ENCODE assay signal across 17 cellular contexts in genomic region chr3:174821477-174821876, GRCh38. TPM values are rescaled to one million over a fixed set of nuclear protein-coding genes. Genes with fewer than 3 reads are reported as not detected.
DNase-seq lines count a peak whose midpoint lies in the region; ATAC-seq, FAIRE-seq and TF ChIP-seq lines count a peak whose summit lies in the region.
"Had no signal": no experiment of that assay in that cellular context is flagged by ENCODE, and none has a peak within 500 bp of the region (broad histone marks: within the 10 kb centered on the region; RNA-seq: fewer than 3 reads in every experiment).

No MANE protein-coding gene starts in this region.

- H3K4me2 ChIP-seq in hepatocyte = no peak overlapping the region
- H3K4me2 ChIP-seq: PC-9 had no signal

- no peaks in the 10 kb centered on the region for H3K9me2 ChIP-seq in hepatocyte (replicated peaks; ENCODE audit: insufficient read depth)

- H2AFZ ChIP-seq in hepatocyte = no peak overlapping the region
- H2AFZ ChIP-seq: PC-9 had no signal

- no peak for FAIRE-seq in RCC 7860 (lab: Jason Lieb, UNC)

- no peak for TF ChIP-seq CTCF in hepatocyte (IDR thresholded peaks at IDR 0.05; ENCODE audit: poor library complexity)
- TF ChIP-seq CTCF in stomach (IDR thresholded peaks at IDR 0.05) = no peak

- H3K27me3 ChIP-seq in hepatocyte (no peaks in the 10 kb centered on the region), stomach (no peaks in the 10 kb centered on the region)
- H3K27me3 ChIP-seq: colonic mucosa, ovary, uterus had no signal

- H3K27ac ChIP-seq in hepatocyte (no peak overlapping the region), stomach (no peak overlapping the region)
- H3K27ac ChIP-seq: colonic mucosa, epithelial cell of prostate, ovary, PC-9, uterus had no signal

- DNase-seq in left ventricle myocardium superior (no peak), cardiac septum (ENCODE audit: low spot score) (no peak), hepatocyte (ENCODE audit: low spot score) (peak; percentile 24), RCC 7860 (ENCODE audit: low spot score) (no peak), stomach (no peak), NCI-H2227 (lab: John Stamatoyannopoulos, UW; ENCODE audit: unreplicated experiment) (no peak)
- DNase-seq in activated effector memory CD4-positive, alpha-beta T cell treated with anti-CD3 and anti-CD28 coated beads, Interleukin-2, amount 50 U/mL, for 16 hours = no peak
- DNase-seq: colonic mucosa; ovary; PC-9; stimulated activated naive CD4-positive, alpha-beta T cell treated with Interleukin-2 at 50 U/mL for 16 hours; uterus had no signal

- H3K79me2 ChIP-seq in hepatocyte = no peaks in the 10 kb centered on the region

- H3K9me3 ChIP-seq in hepatocyte (ENCODE audit: low read depth) = peaks cover 3% of the 10 kb centered on the region
- no peaks in the 10 kb centered on the region for H3K9me3 ChIP-seq in stomach
- H3K9me3 ChIP-seq: colonic mucosa, ovary, uterus had no signal

- H4K20me1 ChIP-seq in hepatocyte (ENCODE audit: insufficient read depth, poor library complexity, severe bottlenecking) = no peaks in the 10 kb centered on the region

- ATAC-seq in left ventricle myocardium superior = peak; percentile 63
- ATAC-seq in SK-N-SH treated with all-trans-retinoic acid at 6 μM for 48 hours = no peak

- H3K4me1 ChIP-seq in hepatocyte (ENCODE audit: insufficient read depth) (no peaks in the 10 kb centered on the region), stomach (peaks cover 0 to 12% (median 0%) of the 10 kb centered on the region in 4 donors)
- H3K4me1 ChIP-seq: colonic mucosa, uterus had no signal

- TF ChIP-seq EP300 in stomach (IDR thresholded peaks at IDR 0.05) = no peak

- H3K4me3 ChIP-seq in hepatocyte (no peak overlapping the region), stomach (no peak overlapping the region)
- H3K4me3 ChIP-seq: colonic mucosa, ovary, PC-9, uterus had no signal

- intact Hi-C loops in left ventricle myocardium superior (cut with micrococcal nuclease) (loop anchor here (5.0 kb wide), 1 partner anchor 364 kb away; no protein-coding TSS in a partner anchor), cardiac septum (cut with DNase I) (no loop called here), stomach (cut with DNase I; ENCODE audit: low total_unique reads) (no loop called here)

- H3K36me3 ChIP-seq in hepatocyte (replicated peaks; ENCODE audit: insufficient read depth, low read depth) (no peaks in the 10 kb centered on the region), stomach (no peaks in the 10 kb centered on the region)
- H3K36me3 ChIP-seq: colonic mucosa, ovary, uterus had no signal

- TF ChIP-seq POLR2A in stomach (IDR thresholded peaks at IDR 0.05) = no peak

TF ChIP-seq in SK-N-SH treated with all-trans-retinoic acid at 6 μM for 48 hours, 23 proteins besides CTCF, POLR2A, EP300 and RAD21:
- TF ChIP-seq ZNF565 (CRISPR knock-in tag; conservative IDR thresholded peaks at IDR 0.05; ENCODE audit: low read depth) (no peak), TCF4 (CRISPR knock-in tag; IDR thresholded peaks at IDR 0.05; ENCODE audit: borderline replicate concordance) (peak; percentile 34; the same call in 1 of the 2 replicates)
TF ChIP-seq in SK-N-SH treated with all-trans-retinoic acid at 6 μM for 48 hours: peak in this region for 1.

RNA-seq across cellular contexts. Expression of gene NAALADL2, which starts 37.7 kb away (rescaled TPM):
- 3.1 TPM for total RNA-seq in left ventricle myocardium superior
- 10.4 TPM for total RNA-seq in cardiac septum
- 15.3 and 16.7 TPM in 2 replicates for total RNA-seq in hepatocyte
- 3.4 and 11.3 TPM in 2 replicates for polyA plus RNA-seq in hepatocyte
- 10 to 100 TPM in 3 of 5 donors, 1 to 10 TPM in 2; 1.7 to 43.7 (median 13.4) TPM for total RNA-seq in stomach
- polyA plus RNA-seq in stomach = 1 to 10 TPM in 2 of 3 donors, under 1 TPM in 1; 0.58 to 1.9 (median 1.8) TPM
- total RNA-seq: activated CD8-positive, alpha-beta memory T cell treated with anti-CD3 and anti-CD28 coated beads for 36 hours; activated T-helper 2 cell treated with anti-CD3 and anti-CD28 coated beads, Interferon-gamma antibody, Interleukin-2, Interleukin-4, amounts not matched to agents 10 μg/mL and 5 μg/mL and 100 μg/mL, durations not matched to agents 14 hours and 24 hours and 36 hours had no signal
- polyA plus RNA-seq: IgD-negative memory B cell had no signal
